21 cellular contexts compared by ENCODE assay signal in genomic region chr20:1833216-1833615, GRCh38.
"Had no signal": no experiment of that assay in that cellular context is flagged by ENCODE, and none has a peak within 500 bp of the region (broad histone marks: within the 10 kb centered on the region; RNA-seq: fewer than 3 reads in every experiment).

No MANE protein-coding gene starts in this region.

- H3K36me3 Mint-ChIP-seq: naive thymus-derived CD4-positive, alpha-beta T cell had no signal

- H3K4me3 Mint-ChIP-seq: naive thymus-derived CD4-positive, alpha-beta T cell; nephron progenitor cell had no signal

- ATAC-seq: esophagus mucosa; left colon; naive thymus-derived CD4-positive, alpha-beta T cell; psoas muscle had no signal

- H3K9me3 Mint-ChIP-seq: nephron progenitor cell had no signal

- H3K4me1 ChIP-seq: uterus had no signal

- FAIRE-seq: endometrium, frontal cortex, small intestine had no signal

- H3K27ac ChIP-seq: coronary artery, neutrophil, psoas muscle, suprapubic skin, tibial artery, upper lobe of left lung, uterus had no signal

- H3K27ac Mint-ChIP-seq: naive thymus-derived CD4-positive, alpha-beta T cell; nephron progenitor cell had no signal

- H3K27me3 ChIP-seq: heart left ventricle, neutrophil, suprapubic skin, upper lobe of left lung, uterus had no signal

- H3K36me3 ChIP-seq: heart left ventricle, neutrophil, suprapubic skin, tibial artery, upper lobe of left lung, uterus had no signal

- H3K4me3 ChIP-seq: coronary artery, heart left ventricle, psoas muscle, suprapubic skin, tibial artery, upper lobe of left lung, uterus had no signal

- DNase-seq: effector memory CD4-positive, alpha-beta T cell; hippocampal formation; left colon; left ventricle myocardium superior; naive thymus-derived CD4-positive, alpha-beta T cell; nephron progenitor cell; psoas muscle; retina; small intestine; stimulated activated CD4-positive, alpha-beta T cell treated with anti-CD3 and anti-CD28 coated beads, Interleukin-12 subunit alpha, Interleukin-12 subunit beta, amount 100 ng/mL, for 4 hours; stimulated activated naive CD4-positive, alpha-beta T cell treated with Interleukin-2 at 50 U/mL for 16 hours; tibial artery; upper lobe of left lung; uterus had no signal

- H3K9me3 ChIP-seq: heart left ventricle, neutrophil, psoas muscle, suprapubic skin, tibial artery, upper lobe of left lung, uterus had no signal
